18 cellular contexts compared by ENCODE assay signal in the genomic region with DNA sequence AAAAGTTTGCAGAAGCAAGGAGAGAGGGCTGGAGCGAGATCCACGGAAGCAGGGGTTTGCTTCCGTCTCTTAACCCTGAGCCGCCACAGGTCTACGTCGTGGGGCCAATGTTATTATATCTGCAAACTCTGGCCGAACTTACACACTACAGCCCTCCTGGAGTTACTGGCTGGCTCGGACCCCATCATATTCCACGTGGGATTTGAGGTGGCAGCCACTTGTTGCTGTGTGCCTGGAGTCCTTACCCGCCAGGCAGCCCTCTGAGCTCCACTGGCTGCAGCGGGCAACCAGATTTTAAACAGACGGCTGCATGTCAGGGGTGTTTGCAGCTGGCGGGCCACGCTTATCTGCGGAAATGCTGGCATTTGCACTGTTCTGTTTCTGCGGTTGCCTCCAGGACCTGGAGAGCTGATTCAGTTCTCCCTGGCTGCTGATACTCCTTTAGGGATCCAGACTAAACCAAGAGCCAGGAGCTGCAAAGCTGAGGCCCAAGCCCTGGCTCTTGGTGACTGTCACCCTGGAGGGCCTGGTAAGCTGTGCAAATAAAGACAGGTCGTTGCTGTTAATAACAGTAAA.
"Had no signal": no experiment of that assay in that cellular context is flagged by ENCODE, and none has a peak within 500 bp of the region (broad histone marks: within the 10 kb centered on the region; RNA-seq: fewer than 3 reads in every experiment).

No MANE protein-coding gene starts in this region.

- DNase-seq: activated CD4-positive, alpha-beta T cell treated with anti-CD3 and anti-CD28 coated beads, Interleukin-2, amount 50 U/mL, for 1 hour; activated CD8-positive, alpha-beta memory T cell treated with anti-CD3 and anti-CD28 coated beads for 24 hours; activated naive CD4-positive, alpha-beta T cell treated with Interleukin-2 at 50 U/mL for 16 hours; activated naive CD8-positive, alpha-beta T cell treated with anti-CD3 and anti-CD28 coated beads, Interleukin-2, amount 50 U/mL, for 24 hours; activated T-cell treated with anti-CD3 and anti-CD28 coated beads for 4 hours; heart right ventricle; left colon; mucosa of descending colon; naive thymus-derived CD4-positive, alpha-beta T cell; nucleus accumbens; spleen; stomach; T-helper 2 cell; testis had no signal

- ATAC-seq: activated CD4-positive, CD25-positive, alpha-beta regulatory T cell treated with anti-CD3 and anti-CD28 coated beads, Interleukin-2, amount 50 U/mL, for 24 hours; activated naive CD8-positive, alpha-beta T cell treated with anti-CD3 and anti-CD28 coated beads, Interleukin-2, amount 50 U/mL, for 24 hours; left colon; mucosa of descending colon; naive thymus-derived CD4-positive, alpha-beta T cell; sciatic nerve had no signal

- H3K9me3 Mint-ChIP-seq: activated naive CD8-positive, alpha-beta T cell treated with anti-CD3 and anti-CD28 coated beads, Interleukin-2, amount 50 U/mL, for 24 hours had no signal

- H3K27ac Mint-ChIP-seq: activated naive CD8-positive, alpha-beta T cell treated with anti-CD3 and anti-CD28 coated beads, Interleukin-2, amount 50 U/mL, for 24 hours had no signal

- H3K4me3 Mint-ChIP-seq: activated naive CD8-positive, alpha-beta T cell treated with anti-CD3 and anti-CD28 coated beads, Interleukin-2, amount 50 U/mL, for 24 hours; naive thymus-derived CD4-positive, alpha-beta T cell had no signal

- H3K27me3 Mint-ChIP-seq: activated naive CD8-positive, alpha-beta T cell treated with anti-CD3 and anti-CD28 coated beads, Interleukin-2, amount 50 U/mL, for 24 hours; naive thymus-derived CD4-positive, alpha-beta T cell had no signal

- H3K27ac ChIP-seq: prostate gland, spleen, stomach, testis, upper lobe of left lung had no signal

- H3K36me3 ChIP-seq: heart right ventricle, prostate gland had no signal

- H3K4me3 ChIP-seq: heart right ventricle, mucosa of descending colon, prostate gland, spleen, stomach, testis, upper lobe of left lung had no signal

- H3K9me3 ChIP-seq: heart right ventricle, mucosa of descending colon, prostate gland, spleen, stomach, testis, upper lobe of left lung had no signal

- H3K27me3 ChIP-seq: heart right ventricle, spleen, stomach, testis, upper lobe of left lung had no signal
